Comparison of ENCODE assay signal across 2 cellular contexts in genomic region chr5:153018121-153018520, GRCh38.
TF ChIP-seq lines count a peak whose summit lies in the region.

No MANE protein-coding gene starts in this region.

TF ChIP-seq in IMR-90, 13 proteins besides CTCF, POLR2A, EP300 and RAD21 (continued from another document):
- no peak for TF ChIP-seq USF2 (IDR thresholded peaks at IDR 0.05; ENCODE audit: low read depth, low read length)

TF ChIP-seq in H1, 55 proteins besides CTCF, POLR2A, EP300 and RAD21 (continued from another document):
- TF ChIP-seq EGR1 (IDR thresholded peaks at IDR 0.05; ENCODE audit: borderline replicate concordance, low read depth, low read length), result no peak
